Comparison of ENCODE assay signal across 26 cellular contexts in genomic region chr6:5307058-5307457, GRCh38.
"Had no signal": no experiment of that assay in that cellular context is flagged by ENCODE, and none has a peak within 500 bp of the region (broad histone marks: within the 10 kb centered on the region; RNA-seq: fewer than 3 reads in every experiment).

No MANE protein-coding gene starts in this region.

- ATAC-seq: naive thymus-derived CD4-positive, alpha-beta T cell; natural killer cell; pancreas; right cardiac atrium; right lobe of liver; stimulated activated memory B cell treated with anti-CD40 and anti-IgM and Interleukin-4, amounts not matched to agents 10 μg/mL and 1 μg/mL and 100 μg/mL, for 72 hours; stimulated activated naive CD8-positive, alpha-beta T cell treated with anti-CD3 and anti-CD28 coated beads, Interleukin-15, Interleukin-2, amounts not matched to agents 100 U/mL and 50 U/mL, for 24 hours; upper lobe of right lung had no signal

- H3K36me3 ChIP-seq: neutrophil, pancreas, prostate gland, right lobe of liver, sigmoid colon, suprapubic skin, tibial artery, transverse colon, upper lobe of right lung, uterus had no signal

- DNase-seq: naive thymus-derived CD4-positive, alpha-beta T cell; natural killer cell; nucleus accumbens; pancreas; right cardiac atrium; right lobe of liver; sigmoid colon; small intestine; spleen; stimulated activated CD4-positive, alpha-beta T cell treated with anti-CD3 and anti-CD28 coated beads, Interleukin-12 subunit alpha, Interleukin-12 subunit beta, amount 100 ng/mL, for 4 hours; stimulated activated CD4-positive, alpha-beta T cell treated with anti-CD3 and anti-CD28 coated beads, Interleukin-1b, Interleukin-23, amount 100 ng/mL, for 48 hours; stimulated activated CD4-positive, alpha-beta T cell treated with anti-CD3 and anti-CD28 coated beads, Interleukin-4, amount 100 ng/mL, for 1 hour; stimulated activated CD4-positive, alpha-beta T cell treated with anti-CD3 and anti-CD28 coated beads, Interleukin-4, amount 100 ng/mL, for 4 hours; stimulated activated CD8-positive, alpha-beta memory T cell treated with anti-CD3 and anti-CD28 coated beads, Interleukin-4, amount 100 ng/mL, for 48 hours; stimulated activated naive CD4-positive, alpha-beta T cell; stimulated activated naive CD8-positive, alpha-beta T cell treated with anti-CD3 and anti-CD28 coated beads, Interleukin-15, Interleukin-2, amounts not matched to agents 100 U/mL and 50 U/mL, for 24 hours; substantia nigra; testis; tibial artery; transverse colon; upper lobe of right lung; uterus had no signal

- H3K27ac ChIP-seq: neutrophil, pancreas, prostate gland, right lobe of liver, sigmoid colon, spleen, suprapubic skin, testis, tibial artery, transverse colon, upper lobe of right lung, uterus had no signal

- H3K4me3 ChIP-seq: pancreas, prostate gland, right lobe of liver, sigmoid colon, spleen, suprapubic skin, testis, tibial artery, transverse colon, upper lobe of right lung, uterus had no signal

- FAIRE-seq: pancreas, small intestine had no signal

- H3K27me3 ChIP-seq: neutrophil, pancreas, right lobe of liver, sigmoid colon, spleen, suprapubic skin, testis, tibial artery, transverse colon, upper lobe of right lung, uterus had no signal

- H3K9me3 ChIP-seq: neutrophil, pancreas, prostate gland, right lobe of liver, sigmoid colon, spleen, suprapubic skin, testis, tibial artery, transverse colon, upper lobe of right lung, uterus had no signal

- H3K4me1 ChIP-seq: pancreas, prostate gland, testis, upper lobe of right lung, uterus had no signal
